23 cellular contexts compared by ENCODE assay signal in genomic region chr2:100019499-100019898, GRCh38.
"Had no signal": no experiment of that assay in that cellular context is flagged by ENCODE, and none has a peak within 500 bp of the region (broad histone marks: within the 10 kb centered on the region; RNA-seq: fewer than 3 reads in every experiment).

No MANE protein-coding gene starts in this region.

- ATAC-seq: activated naive CD8-positive, alpha-beta T cell treated with anti-CD3 and anti-CD28 coated beads, Interleukin-2, amount 50 U/mL, for 24 hours had no signal

- H3K9ac ChIP-seq: parathyroid adenoma had no signal

- H3K27me3 ChIP-seq: esophagus squamous epithelium, heart right ventricle, left lung, right atrium auricular region, suprapubic skin, tibial artery had no signal

- H3K9me3 Mint-ChIP-seq: activated CD4-positive, alpha-beta memory T cell treated with anti-CD3 and anti-CD28 coated beads for 36 hours; activated naive CD4-positive, alpha-beta T cell treated with anti-CD3 and anti-CD28 coated beads, Interleukin-2, amount 10 ng/mL, durations not matched to agents 7 days and 5 days; activated naive CD8-positive, alpha-beta T cell treated with anti-CD3 and anti-CD28 coated beads, Interleukin-2, amount 50 U/mL, for 24 hours had no signal

- DNase-seq: activated CD4-positive, alpha-beta memory T cell treated with anti-CD3 and anti-CD28 coated beads for 36 hours; activated CD4-positive, alpha-beta T cell treated with anti-CD3 and anti-CD28 coated beads for 4 hours; activated CD8-positive, alpha-beta memory T cell treated with anti-CD3 and anti-CD28 coated beads, Interleukin-2, amount 50 U/mL, for 4 hours; activated gamma-delta T cell; activated naive CD4-positive, alpha-beta T cell treated with anti-CD3 and anti-CD28 coated beads, Interleukin-2, amount 10 ng/mL, durations not matched to agents 7 days and 5 days; activated naive CD8-positive, alpha-beta T cell treated with anti-CD3 and anti-CD28 coated beads, Interleukin-2, amount 50 U/mL, for 24 hours; activated T-cell treated with anti-CD3 and anti-CD28 coated beads, Interleukin-2, amount 50 U/mL, for 1 hour; effector CD8-positive, alpha-beta T cell; esophagus squamous epithelium; foreskin melanocyte; heart right ventricle; left lung; stimulated activated CD4-positive, alpha-beta T cell treated with anti-CD3 and anti-CD28 coated beads, Interleukin-15, amount 100 ng/mL, for 24 hours; stimulated activated CD4-positive, alpha-beta T cell treated with anti-CD3 and anti-CD28 coated beads, Interleukin-2, amount 100 ng/mL, for 24 hours; stimulated activated naive CD4-positive, alpha-beta T cell; tibial artery had no signal

- H3K4me3 Mint-ChIP-seq: activated CD4-positive, alpha-beta memory T cell treated with anti-CD3 and anti-CD28 coated beads for 36 hours; activated naive CD4-positive, alpha-beta T cell treated with anti-CD3 and anti-CD28 coated beads, Interleukin-2, amount 10 ng/mL, durations not matched to agents 7 days and 5 days; activated naive CD8-positive, alpha-beta T cell treated with anti-CD3 and anti-CD28 coated beads, Interleukin-2, amount 50 U/mL, for 24 hours had no signal

- H2AFZ ChIP-seq: parathyroid adenoma had no signal

- H3K27me3 Mint-ChIP-seq: activated CD4-positive, alpha-beta memory T cell treated with anti-CD3 and anti-CD28 coated beads for 36 hours; activated naive CD4-positive, alpha-beta T cell treated with anti-CD3 and anti-CD28 coated beads, Interleukin-2, amount 10 ng/mL, durations not matched to agents 7 days and 5 days; activated naive CD8-positive, alpha-beta T cell treated with anti-CD3 and anti-CD28 coated beads, Interleukin-2, amount 50 U/mL, for 24 hours had no signal

- H3K27ac Mint-ChIP-seq: activated CD4-positive, alpha-beta memory T cell treated with anti-CD3 and anti-CD28 coated beads for 36 hours; activated naive CD4-positive, alpha-beta T cell treated with anti-CD3 and anti-CD28 coated beads, Interleukin-2, amount 10 ng/mL, durations not matched to agents 7 days and 5 days; activated naive CD8-positive, alpha-beta T cell treated with anti-CD3 and anti-CD28 coated beads, Interleukin-2, amount 50 U/mL, for 24 hours had no signal

- H3K4me1 Mint-ChIP-seq: activated naive CD4-positive, alpha-beta T cell treated with anti-CD3 and anti-CD28 coated beads, Interleukin-2, amount 10 ng/mL, durations not matched to agents 7 days and 5 days had no signal

- H3K79me2 ChIP-seq: parathyroid adenoma had no signal

- H3K36me3 ChIP-seq: esophagus squamous epithelium, heart right ventricle, left lung, right atrium auricular region, suprapubic skin, tibial artery had no signal

- H3K27ac ChIP-seq: epithelial cell of prostate, esophagus squamous epithelium, heart right ventricle, left lung, parathyroid adenoma, right atrium auricular region, suprapubic skin, tibial artery had no signal

- FAIRE-seq: colon, endometrium had no signal

- H3K4me1 ChIP-seq: esophagus squamous epithelium, left lung, parathyroid adenoma, suprapubic skin had no signal

- H3K4me3 ChIP-seq: esophagus squamous epithelium, heart right ventricle, left lung, lung, right atrium auricular region, suprapubic skin, tibial artery had no signal

- H3K36me3 Mint-ChIP-seq: activated CD4-positive, alpha-beta memory T cell treated with anti-CD3 and anti-CD28 coated beads for 36 hours; activated naive CD4-positive, alpha-beta T cell treated with anti-CD3 and anti-CD28 coated beads, Interleukin-2, amount 10 ng/mL, durations not matched to agents 7 days and 5 days had no signal

- H3K9me3 ChIP-seq: esophagus squamous epithelium, heart right ventricle, left lung, right atrium auricular region, suprapubic skin, tibial artery had no signal
